In genomic region chr2:214740867-214741266, GRCh38 we compare ENCODE assay signal across 24 cellular contexts.
DNase-seq lines count a peak whose midpoint lies in the region; ATAC-seq and TF ChIP-seq lines count a peak whose summit lies in the region.
"Had no signal": no experiment of that assay in that cellular context is flagged by ENCODE, and none has a peak within 500 bp of the region (broad histone marks: within the 10 kb centered on the region; RNA-seq: fewer than 3 reads in every experiment).

No MANE protein-coding gene starts in this region.

- H3K9me3 ChIP-seq in adipocyte (ENCODE audit: control insufficient read depth, low read length) (no peaks in the 10 kb centered on the region), ovary (no peaks in the 10 kb centered on the region)

- TF ChIP-seq CTCF in AG10803 (conservative IDR thresholded peaks at IDR 0.05; ENCODE audit: low read length) (no peak), nephron progenitor cell (IDR thresholded peaks at IDR 0.05) (no peak), ovary (IDR thresholded peaks at IDR 0.05) (no peak)

- TF ChIP-seq EP300 in ovary (IDR thresholded peaks at IDR 0.05), result no peak

- no peak for ATAC-seq in HG03457 (IDR thresholded peaks at IDR 0.05; ENCODE audit: unreplicated experiment)
- ATAC-seq: GM23338 had no signal

- no peak overlapping the region for H3K27ac ChIP-seq in ovary
- H3K27ac ChIP-seq: HL-60, SK-N-MC had no signal

- peaks cover 40% of the 10 kb centered on the region for H3K36me3 Mint-ChIP-seq in nephron progenitor cell (ENCODE audit: low read depth)

- no peak overlapping the region for H3K4me3 Mint-ChIP-seq in nephron progenitor cell
- H3K4me3 Mint-ChIP-seq: GM23338, H9, HFFc6 had no signal

- no peak overlapping the region for H3K9ac ChIP-seq in adipocyte (ENCODE audit: low read length)

- H3K4me1 ChIP-seq in adipocyte (ENCODE audit: control insufficient read depth, insufficient read depth, low read length), result no peaks in the 10 kb centered on the region
- no peaks in the 10 kb centered on the region for H3K4me1 ChIP-seq in ovary (ENCODE audit: insufficient read depth)

- no peak for TF ChIP-seq POLR2A in ovary (IDR thresholded peaks at IDR 0.05)

- 72 to 88% (median 85%) methylated on average over 1 of the region's 1 CpG for WGBS in ovary, 3 donors

- intact Hi-C loops in ovary (cut with DNase I), result no loop called here

- H3K4me1 Mint-ChIP-seq in nephron progenitor cell, result no peaks in the 10 kb centered on the region
- H3K4me1 Mint-ChIP-seq: GM23338, H9 had no signal

- H3K27ac Mint-ChIP-seq in nephron progenitor cell, result peak overlapping the region; percentile 1
- H3K27ac Mint-ChIP-seq: GM23338, HFFc6 had no signal

- H3K9me3 Mint-ChIP-seq in nephron progenitor cell, result no peaks in the 10 kb centered on the region
- H3K9me3 Mint-ChIP-seq: GM23338, H9, HFFc6 had no signal

- no peaks in the 10 kb centered on the region for H3K27me3 Mint-ChIP-seq in nephron progenitor cell (ENCODE audit: low read depth, poor library complexity)

- H3K36me3 ChIP-seq in adipocyte (ENCODE audit: control insufficient read depth, insufficient read depth, low read length, severe bottlenecking), result no peaks in the 10 kb centered on the region
- no peaks in the 10 kb centered on the region for H3K36me3 ChIP-seq in ovary

- no peak overlapping the region for H3K4me3 ChIP-seq in AG10803 (ENCODE audit: low read length)
- H3K4me3 ChIP-seq in adipocyte (ENCODE audit: low read length), result no peak overlapping the region
- no peak overlapping the region for H3K4me3 ChIP-seq in ovary
- H3K4me3 ChIP-seq: GM23338, SK-N-MC had no signal

- H3K27me3 ChIP-seq in adipocyte (replicated peaks; ENCODE audit: control insufficient read depth, insufficient read depth, low read length) (no peaks in the 10 kb centered on the region), ovary (no peaks in the 10 kb centered on the region)

- DNase-seq in AG10803 (ENCODE audit: low read depth), result peak; percentile 14
- DNase-seq in adipocyte (ENCODE audit: low read depth), result peak; percentile 15
- DNase-seq in fibroblast of peridontal ligament (ENCODE audit: extremely low read depth), result peak; percentile 47
- DNase-seq in nephron progenitor cell, result no peak
- DNase-seq in activated naive CD4-positive, alpha-beta T cell treated with Interleukin-2 at 50 U/mL for 16 hours, result no peak
- DNase-seq in amniotic stem cell (lab: John Stamatoyannopoulos, UW), result no peak
- DNase-seq in ovary, result no peak
- DNase-seq: 8988T, ACHN, Calu3, H9, HFFc6, Karpas-422, NCI-H1105, NCI-H1436 treated with DMSO at 0.1 percent for 48 hours, NCI-H1930, NCI-H2107, NCI-H524, NCI-H774, SIG-M5 had no signal

Comparison
In these comparisons a context has a peak if more than half of its experiments do, and no peak if none do; other contexts are left out.
1. DNase-seq: peak in AG10803 (single experiment), adipocyte (single experiment) and fibroblast of peridontal ligament (single experiment); none in nephron progenitor cell (single experiment), activated naive CD4-positive, alpha-beta T cell treated with Interleukin-2 at 50 U/mL for 16 hours (single experiment), amniotic stem cell (single experiment) and ovary (0 of 5).